8 cellular contexts compared by ENCODE assay signal in genomic region chr5:119356384-119357188, GRCh38. TPM values are rescaled to one million over a fixed set of nuclear protein-coding genes. Genes with fewer than 3 reads are reported as not detected.
DNase-seq lines count a peak whose midpoint lies in the region.

No MANE protein-coding gene starts in this region.

- H2BK12ac ChIP-seq in trophoblast cell (ENCODE audit: low read length), result peak overlapping the region; percentile 80

- H3K4ac ChIP-seq in trophoblast cell (ENCODE audit: low read depth, low read length), result peak overlapping the region; percentile 90

- peak overlapping the region; percentile 88 for H2BK120ac ChIP-seq in trophoblast cell (ENCODE audit: insufficient read depth, low read length, poor library complexity)

- no CpG with 5 or more reads among the region's 9 CpGs for WGBS in trophoblast cell (ENCODE audit: extremely low coverage, insufficient coverage, insufficient read length)

- H3K9ac ChIP-seq in trophoblast cell (ENCODE audit: low read length), result peak overlapping the region; percentile 74

- intact Hi-C loops in posterior cingulate gyrus (cut with DNase I), result no loop called here

- H2AK5ac ChIP-seq in trophoblast cell (ENCODE audit: low read length), result no peak overlapping the region

- H4K12ac ChIP-seq in trophoblast cell (ENCODE audit: low read depth, low read length), result peak overlapping the region; percentile 52

- H3K79me2 ChIP-seq in trophoblast cell (ENCODE audit: control insufficient read depth, insufficient read depth, low read length, poor library complexity), result peaks cover 7% of the 10 kb centered on the region

- DNase-seq in SIG-M5 treated with dmso at 0.1 percent for 504 hours (lab: John Stamatoyannopoulos, UW; ENCODE audit: unreplicated experiment) (peak; percentile 64), SIG-M5 (lab: John Stamatoyannopoulos, UW) (no peak), SJCRH30 (peak; percentile 50 to 70), fibroblast of peridontal ligament (ENCODE audit: extremely low read depth) (peak; percentile 42), trophoblast cell (no peak), posterior cingulate gyrus (no peak), COR-L47 (lab: John Stamatoyannopoulos, UW) (no peak), NK-92 (lab: John Stamatoyannopoulos, UW; ENCODE audit: unreplicated experiment) (no peak)

- H3K23ac ChIP-seq in trophoblast cell (ENCODE audit: low read length), result no peak overlapping the region

- H3K4me2 ChIP-seq in trophoblast cell (ENCODE audit: low read length), result peak overlapping the region; percentile 72

- H4K8ac ChIP-seq in trophoblast cell (ENCODE audit: low read depth, low read length), result peak overlapping the region; percentile 72

- peaks cover 32% of the 10 kb centered on the region for H3K4me1 ChIP-seq in SJCRH30
- H3K4me1 ChIP-seq in trophoblast cell (ENCODE audit: control insufficient read depth in 1 of 2, insufficient read depth in 2 of 2, low read length in 2 of 2), result peaks cover 9 to 29% of the 10 kb centered on the region in 2 experiments

- peak overlapping the region; percentile 89 for H4K91ac ChIP-seq in trophoblast cell (ENCODE audit: low read depth, low read length)

- peak overlapping the region; percentile 16 for H3K14ac ChIP-seq in trophoblast cell (ENCODE audit: low read length)

- H3K27ac ChIP-seq in SJCRH30 (peak overlapping the region; percentile 82), trophoblast cell (ENCODE audit: low read depth, low read length) (peak overlapping the region; percentile 79)

- peak overlapping the region; percentile 60 for H3K18ac ChIP-seq in trophoblast cell (ENCODE audit: low read length)

- H3K27me3 ChIP-seq in SJCRH30 (no peaks in the 10 kb centered on the region), trophoblast cell (ENCODE audit: insufficient read depth, low read length) (no peaks in the 10 kb centered on the region)

- peak overlapping the region; percentile 66 for H3K4me3 ChIP-seq in SJCRH30
- peak overlapping the region; percentile 69 for H3K4me3 ChIP-seq in trophoblast cell (ENCODE audit: low read depth, low read length)

- H2BK5ac ChIP-seq in trophoblast cell (ENCODE audit: low read depth, low read length, poor library complexity), result peak overlapping the region; percentile 88

- H3K79me1 ChIP-seq in trophoblast cell (ENCODE audit: low read length), result peaks cover 14% of the 10 kb centered on the region

- H3K36me3 ChIP-seq in SJCRH30 (no peaks in the 10 kb centered on the region), trophoblast cell (ENCODE audit: control insufficient read depth in 1 of 2, insufficient read depth in 2 of 2, low read length in 2 of 2) (no peaks in the 10 kb centered on the region)

- H2AFZ ChIP-seq in trophoblast cell (ENCODE audit: insufficient read depth, low read length, poor library complexity), result peak overlapping the region; percentile 67

- no peaks in the 10 kb centered on the region for H3K9me3 ChIP-seq in SJCRH30 (replicated peaks)
- H3K9me3 ChIP-seq in trophoblast cell (ENCODE audit: insufficient read depth, low read depth, low read length), result peaks cover 1% of the 10 kb centered on the region

RNA-seq across cellular contexts. Expression of gene TNFAIP8, which starts 0.8 kb away (rescaled TPM):
- total RNA-seq in SJCRH30 (2014; rRNA removed; shearing (Covaris generic)), result 43.1 and 45.3 TPM in 2 replicates
- 58.8 and 59.8 TPM in 2 replicates for polyA plus RNA-seq in trophoblast cell (2013)

Comparison
In these comparisons a context has a peak if more than half of its experiments do, and no peak if none do; other contexts are left out.
1. DNase-seq: peak in SIG-M5 treated with dmso at 0.1 percent for 504 hours (single experiment), SJCRH30 (2 of 2) and fibroblast of peridontal ligament (single experiment); none in SIG-M5 (single experiment), trophoblast cell (0 of 2), posterior cingulate gyrus (0 of 10), COR-L47 (single experiment) and NK-92 (single experiment).